ENCODE assay signal across 12 cellular contexts in the genomic region with DNA sequence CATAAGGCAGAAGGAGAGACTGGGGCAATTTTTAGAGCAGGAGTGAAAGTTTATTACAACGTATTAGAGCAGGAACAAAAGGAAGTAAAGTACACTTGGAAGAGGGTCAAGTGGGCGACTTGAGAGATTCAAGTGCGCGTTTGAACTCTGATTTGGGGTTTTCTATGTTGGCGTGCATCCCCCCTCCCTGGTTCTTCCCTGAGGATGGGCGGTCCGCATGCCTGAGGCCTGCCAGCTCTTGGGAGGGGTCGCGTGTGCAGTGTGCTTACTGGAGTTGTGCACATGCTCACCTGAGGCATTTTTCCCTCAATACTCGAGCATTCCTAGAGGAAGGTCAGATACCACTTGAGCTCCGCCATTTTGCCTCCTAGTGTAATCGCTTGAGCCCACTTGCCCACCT. TPM values are rescaled to one million over a fixed set of nuclear protein-coding genes. Genes with fewer than 3 reads are reported as not detected.
DNase-seq lines count a peak whose midpoint lies in the region; ATAC-seq and TF ChIP-seq lines count a peak whose summit lies in the region.
"Had no signal": no experiment of that assay in that cellular context is flagged by ENCODE, and none has a peak within 500 bp of the region (broad histone marks: within the 10 kb centered on the region; RNA-seq: fewer than 3 reads in every experiment).

No MANE protein-coding gene starts in this region.

- intact Hi-C loops in heart left ventricle (cut with DNase I) = loop anchor here in 9 of 10 donors (2.0 to 10.0 kb wide), 4 partner anchors 36 to 76 kb away; no protein-coding TSS in a partner anchor
- intact Hi-C loops in Right ventricle myocardium inferior (cut with DNase I) = loop anchor here (2.0 kb wide), 1 partner anchor 80 kb away; no protein-coding TSS in a partner anchor
- intact Hi-C loops in activated B cell treated with CpG ODN at 0.5 μM for 24 hours (cut with micrococcal nuclease) = loop anchor here (1.0 to 5.0 kb wide), 2 partner anchors 10 to 69 kb away; a partner anchor contains a TSS
- intact Hi-C loops in lower lobe of right lung (cut with DNase I) = no loop called here
- intact Hi-C loops in upper lobe of right lung (cut with DNase I) = no loop called here

- H3K27me3 ChIP-seq in heart left ventricle (no peaks in the 10 kb centered on the region), lower lobe of right lung (ENCODE audit: low read depth) (no peaks in the 10 kb centered on the region), upper lobe of right lung (no peaks in the 10 kb centered on the region)

- H3K36me3 ChIP-seq in heart left ventricle (peaks cover 0 to 13% (median 4%) of the 10 kb centered on the region in 9 donors), lower lobe of right lung (peaks cover 15% of the 10 kb centered on the region), upper lobe of right lung (no peaks in the 10 kb centered on the region)

- no peak for TF ChIP-seq POLR2A in heart left ventricle (IDR thresholded peaks at IDR 0.05)

- POLR2A ChIA-PET in activated B cell treated with CpG ODN at 0.5 μM for 24 hours (lab: Charles Lee) (interaction anchor here (0.6 to 4.9 kb wide), 5 partner anchors 10 to 248 kb away, joined by 3 to 78 read pairs (median 6); a partner anchor contains a TSS), HEK293T (lab: Yijun Ruan, JAX) (interaction anchor here (1.3 to 5.1 kb wide), 3 partner anchors 12 to 241 kb away, joined by 5 to 146 read pairs (median 24); a partner anchor contains a TSS), WTC11 (lab: Charles Lee) (interaction anchor here (1.0 to 5.0 kb wide), 6 partner anchors 10 to 243 kb away, joined by 3 to 80 read pairs (median 8); a partner anchor contains a TSS)

- no peak for ATAC-seq in heart left ventricle
- ATAC-seq in Right ventricle myocardium inferior = no peak
- no peak for ATAC-seq in activated B cell treated with CpG ODN at 0.5 μM for 24 hours (ENCODE audit: low read depth)
- peak; percentile 42 to 50 for ATAC-seq in lower lobe of right lung
- ATAC-seq in upper lobe of right lung = peak; percentile 2
- ATAC-seq in WTC11 = no peak

- H3K9me3 ChIP-seq in heart left ventricle (no peaks in the 10 kb centered on the region), lower lobe of right lung (no peaks in the 10 kb centered on the region), upper lobe of right lung (no peaks in the 10 kb centered on the region)

- H3K4me3 ChIP-seq in heart left ventricle = peak overlapping the region in 10 of 12 donors; percentile 53 to 70 (median 61)
- peak overlapping the region; percentile 69 for H3K4me3 ChIP-seq in lower lobe of right lung
- H3K4me3 ChIP-seq in upper lobe of right lung = peak overlapping the region; percentile 62

- H3K27me3 Mint-ChIP-seq in activated B cell treated with CpG ODN at 0.5 μM for 24 hours (peaks cover 7% of the 10 kb centered on the region), WTC11 (ENCODE audit: low read depth) (peaks cover 36% of the 10 kb centered on the region)

- H3K4me1 Mint-ChIP-seq in activated B cell treated with CpG ODN at 0.5 μM for 24 hours (peaks cover 34% of the 10 kb centered on the region), WTC11 (peaks cover 19% of the 10 kb centered on the region)

- CTCF ChIA-PET in activated B cell treated with CpG ODN at 0.5 μM for 24 hours (lab: Charles Lee) (interaction anchor here (0.9 to 3.5 kb wide), 5 partner anchors 8 to 69 kb away, joined by 5 to 36 read pairs (median 16); a partner anchor contains a TSS), HEK293T (lab: Yijun Ruan, JAX) (interaction anchor here (0.8 to 2.2 kb wide), 5 partner anchors 8 to 79 kb away, joined by 3 to 22 read pairs (median 8); a partner anchor contains a TSS), WTC11 (lab: Charles Lee) (interaction anchor here (0.5 to 6.5 kb wide), 18 partner anchors 11 to 318 kb away, joined by 3 to 203 read pairs (median 16); a partner anchor contains a TSS)

- H3K36me3 Mint-ChIP-seq in activated B cell treated with CpG ODN at 0.5 μM for 24 hours (ENCODE audit: low read depth) (no peaks in the 10 kb centered on the region), WTC11 (no peaks in the 10 kb centered on the region)

- 72 to 80% (median 77%) methylated on average over 10 to 12 of the region's 12 CpGs for WGBS in heart left ventricle, 4 donors

- no peaks in the 10 kb centered on the region for H3K9me3 Mint-ChIP-seq in activated B cell treated with CpG ODN at 0.5 μM for 24 hours
- no peaks in the 10 kb centered on the region for H3K9me3 Mint-ChIP-seq in WTC11

- DNase-seq in heart left ventricle (no peak), Right ventricle myocardium inferior (ENCODE audit: missing footprints) (no peak), activated B cell treated with CpG ODN at 0.5 μM for 24 hours (no peak), lower lobe of right lung (no peak), upper lobe of right lung (no peak), hippocampal formation (lab: John Stamatoyannopoulos, UW) (no peak), HEK293T (ENCODE audit: extremely low spot score) (no peak), WTC11 (ENCODE audit: low spot score) (no peak)
- DNase-seq: activated CD4-positive, alpha-beta T cell treated with anti-CD3 and anti-CD28 coated beads, Interleukin-2, amount 50 U/mL, for 4 hours; C1 segment of cervical spinal cord; cerebellar nuclear complex; NCI-H1092 had no signal

- H3K27ac Mint-ChIP-seq in activated B cell treated with CpG ODN at 0.5 μM for 24 hours (no peak overlapping the region), WTC11 (no peak overlapping the region)

- peaks cover 7 to 49% (median 39%) of the 10 kb centered on the region in 12 donors for H3K4me1 ChIP-seq in heart left ventricle
- H3K4me1 ChIP-seq in lower lobe of right lung = peaks cover 51% of the 10 kb centered on the region
- peaks cover 31% of the 10 kb centered on the region for H3K4me1 ChIP-seq in upper lobe of right lung

- no peak for TF ChIP-seq CTCF in heart left ventricle (IDR thresholded peaks at IDR 0.05)
- TF ChIP-seq CTCF in activated B cell treated with CpG ODN at 0.5 μM for 24 hours (IDR thresholded peaks at IDR 0.05) = no peak
- TF ChIP-seq CTCF in lower lobe of right lung (IDR thresholded peaks at IDR 0.05) = no peak
- TF ChIP-seq CTCF in upper lobe of right lung (IDR thresholded peaks at IDR 0.05) = no peak
- no peak for TF ChIP-seq CTCF in WTC11 (IDR thresholded peaks at IDR 0.05)

- H3K4me3 Mint-ChIP-seq in activated B cell treated with CpG ODN at 0.5 μM for 24 hours (peak overlapping the region; percentile 73), WTC11 (no peak overlapping the region)

- peak overlapping the region in 10 of 12 donors; percentile 83 to 96 (median 92) for H3K27ac ChIP-seq in heart left ventricle
- H3K27ac ChIP-seq in lower lobe of right lung = peak overlapping the region; percentile 90
- peak overlapping the region; percentile 90 for H3K27ac ChIP-seq in upper lobe of right lung

TF ChIP-seq in HEK293T, 16 proteins besides CTCF, POLR2A, EP300 and RAD21 (continues in another document):
- TF ChIP-seq, protein P1, sequence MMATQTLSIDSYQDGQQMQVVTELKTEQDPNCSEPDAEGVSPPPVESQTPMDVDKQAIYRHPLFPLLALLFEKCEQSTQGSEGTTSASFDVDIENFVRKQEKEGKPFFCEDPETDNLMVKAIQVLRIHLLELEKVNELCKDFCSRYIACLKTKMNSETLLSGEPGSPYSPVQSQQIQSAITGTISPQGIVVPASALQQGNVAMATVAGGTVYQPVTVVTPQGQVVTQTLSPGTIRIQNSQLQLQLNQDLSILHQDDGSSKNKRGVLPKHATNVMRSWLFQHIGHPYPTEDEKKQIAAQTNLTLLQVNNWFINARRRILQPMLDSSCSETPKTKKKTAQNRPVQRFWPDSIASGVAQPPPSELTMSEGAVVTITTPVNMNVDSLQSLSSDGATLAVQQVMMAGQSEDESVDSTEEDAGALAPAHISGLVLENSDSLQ (IDR thresholded peaks at IDR 0.05) = no peak
- TF ChIP-seq FOXM1 (IDR thresholded peaks at IDR 0.05; ENCODE audit: borderline replicate concordance) (no peak), SUZ12 (IDR thresholded peaks at IDR 0.05) (no peak), TARDBP (IDR thresholded peaks at IDR 0.05) (no peak), BHLHE40 (IDR thresholded peaks at IDR 0.05; ENCODE audit: borderline replicate concordance) (no peak), FOXK2 (IDR thresholded peaks at IDR 0.05) (no peak), FOXA1 (IDR thresholded peaks at IDR 0.05) (no peak)

TF ChIP-seq in WTC11, 78 proteins besides CTCF, POLR2A, EP300 and RAD21 (continues in another document):
- no peak for TF ChIP-seq ZNF232 (CRISPR knock-in tag; IDR thresholded peaks at IDR 0.05)
- no peak for TF ChIP-seq IRF2 (CRISPR knock-in tag; IDR thresholded peaks at IDR 0.05; ENCODE audit: borderline replicate concordance, low read depth)
- no peak for TF ChIP-seq PRRX2 (CRISPR knock-in tag; IDR thresholded peaks at IDR 0.05)
- TF ChIP-seq NFATC4 (CRISPR knock-in tag; IDR thresholded peaks at IDR 0.05) = no peak
- no peak for TF ChIP-seq SMAD3 (CRISPR knock-in tag; IDR thresholded peaks at IDR 0.05; ENCODE audit: borderline replicate concordance)
- no peak for TF ChIP-seq ZNF396 (CRISPR knock-in tag; IDR thresholded peaks at IDR 0.05; ENCODE audit: borderline replicate concordance)
- no peak for TF ChIP-seq SMAD4 (CRISPR knock-in tag; IDR thresholded peaks at IDR 0.05)
- TF ChIP-seq, protein P2, sequence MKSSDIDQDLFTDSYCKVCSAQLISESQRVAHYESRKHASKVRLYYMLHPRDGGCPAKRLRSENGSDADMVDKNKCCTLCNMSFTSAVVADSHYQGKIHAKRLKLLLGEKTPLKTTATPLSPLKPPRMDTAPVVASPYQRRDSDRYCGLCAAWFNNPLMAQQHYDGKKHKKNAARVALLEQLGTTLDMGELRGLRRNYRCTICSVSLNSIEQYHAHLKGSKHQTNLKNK (CRISPR knock-in tag; IDR thresholded peaks at IDR 0.05) = no peak

RNA-seq across cellular contexts. Expression of a gene that starts 10.4 kb away (rescaled TPM):
- total RNA-seq in heart left ventricle = 1 to 10 TPM in 6 of 9 donors, under 1 TPM in 3; 0.72 to 5.3 (median 1.8) TPM
- polyA plus RNA-seq in heart left ventricle = 1 to 10 TPM; 2.4 to 6.1 TPM
- 0.81 TPM for total RNA-seq in Right ventricle myocardium inferior
- 22.3 and 27.3 TPM in 2 replicates for total RNA-seq in activated B cell treated with CpG ODN at 0.5 μM for 24 hours
- 1.8 TPM for total RNA-seq in lower lobe of right lung
- 4.4 TPM for total RNA-seq in upper lobe of right lung
- total RNA-seq in WTC11 (2021) = 17.2 to 31.0 TPM (median 17.7 TPM) in 3 replicates

RNA-seq across cellular contexts. Expression of a gene that starts 13.7 kb away (rescaled TPM):
- 10 to 100 TPM in 6 of 9 donors, 1 to 10 TPM in 3; 4.7 to 20.8 (median 13.5) TPM for total RNA-seq in heart left ventricle
- polyA plus RNA-seq in heart left ventricle = 10 to 100 TPM in 1 of 2 donors, 1 to 10 TPM in 1; 6.8 to 11.1 TPM
- 11.1 TPM for total RNA-seq in Right ventricle myocardium inferior
- 0.05 TPM in 1 of 2 replicates, not detected in the other for total RNA-seq in activated B cell treated with CpG ODN at 0.5 μM for 24 hours
- 21.3 TPM for total RNA-seq in lower lobe of right lung
- total RNA-seq in upper lobe of right lung = 22.0 TPM
- 0.94 to 1.6 TPM (median 1.1 TPM) in 3 replicates for total RNA-seq in WTC11 (2021)

RNA-seq across cellular contexts. Expression of a gene that starts 48.6 kb away (rescaled TPM):
- total RNA-seq in heart left ventricle (10 to 100 TPM; 18.0 to 29.2 (median 23.1) TPM), Right ventricle myocardium inferior (20.6 TPM), activated B cell treated with CpG ODN at 0.5 μM for 24 hours (25.3 and 26.2 TPM in 2 replicates), lower lobe of right lung (24.0 TPM), upper lobe of right lung (24.5 TPM), WTC11 (2021) (22.0 to 27.3 TPM (median 24.1 TPM) in 3 replicates)
- polyA plus RNA-seq in heart left ventricle = 10 to 100 TPM; 14.7 to 21.3 TPM

Comparison
In these comparisons a context has a peak if more than half of its experiments do, and no peak if none do; other contexts are left out.
1. ATAC-seq: peak in lower lobe of right lung (2 of 2) and upper lobe of right lung (single experiment); none in heart left ventricle (0 of 4), Right ventricle myocardium inferior (single experiment), activated B cell treated with CpG ODN at 0.5 μM for 24 hours (single experiment) and WTC11 (single experiment).
2. intact Hi-C loops: an anchor here in heart left ventricle (2.0 to 10.0 kb wide), Right ventricle myocardium inferior (2.0 kb wide) and activated B cell treated with CpG ODN at 0.5 μM for 24 hours (1.0 to 5.0 kb wide); none called in lower lobe of right lung and upper lobe of right lung.
3. Peak in every context shown above with its lines, with median percentiles within 50 percentile points of each other: H3K27ac ChIP-seq and H3K4me3 ChIP-seq.